Comparison of ENCODE assay signal across 14 cellular contexts in genomic region chr14:66476964-66477363, GRCh38. TPM values are rescaled to one million over a fixed set of nuclear protein-coding genes. Genes with fewer than 3 reads are reported as not detected.
DNase-seq lines count a peak whose midpoint lies in the region; ATAC-seq and TF ChIP-seq lines count a peak whose summit lies in the region.
"Had no signal": no experiment of that assay in that cellular context is flagged by ENCODE, and none has a peak within 500 bp of the region (broad histone marks: within the 10 kb centered on the region; RNA-seq: fewer than 3 reads in every experiment).

No MANE protein-coding gene starts in this region.

- no peaks in the 10 kb centered on the region for H3K27me3 ChIP-seq in esophagus squamous epithelium

- H3K4me3 ChIP-seq in esophagus squamous epithelium, result no peak overlapping the region
- H3K4me3 ChIP-seq: prostate gland had no signal

- H3K36me3 ChIP-seq in esophagus squamous epithelium, result no peaks in the 10 kb centered on the region
- H3K36me3 ChIP-seq: prostate gland had no signal

- H3K9me3 ChIP-seq in esophagus squamous epithelium, result no peaks in the 10 kb centered on the region
- H3K9me3 ChIP-seq: prostate gland had no signal

- H3K27ac ChIP-seq in esophagus squamous epithelium, result no peak overlapping the region
- H3K27ac ChIP-seq: prostate gland had no signal

- 11 to 14% methylated on average over 1 of the region's 1 CpG for WGBS in esophagus squamous epithelium, 2 donors

- TF ChIP-seq CTCF in esophagus squamous epithelium (IDR thresholded peaks at IDR 0.05), result no peak

- in situ Hi-C loops in G401 (cut with HindIII; ENCODE audit: low sequenced_read_pairs), result no loop called here

- TF ChIP-seq POLR2A in esophagus squamous epithelium (IDR thresholded peaks at IDR 0.05), result no peak

- intact Hi-C loops in esophagus squamous epithelium (cut with DNase I), result no loop called here

- ATAC-seq in GM18517 (IDR thresholded peaks at IDR 0.05; ENCODE audit: unreplicated experiment) (no peak), GM21515 (IDR thresholded peaks at IDR 0.05; ENCODE audit: unreplicated experiment) (no peak)
- ATAC-seq: stimulated activated naive CD8-positive, alpha-beta T cell treated with anti-CD3 and anti-CD28 coated beads, Interleukin-15, amount 100 ng/mL, for 72 hours had no signal

- DNase-seq in G401 (ENCODE audit: low spot score) (peak; percentile 19), NCI-H446 treated with DMSO at 0.1 percent for 48 hours (lab: John Stamatoyannopoulos, UW) (peak; percentile 55), cerebellar cortex (ENCODE audit: low spot score) (peak; percentile 2), myocyte (ENCODE audit: low read depth) (peak; percentile 19), NCI-H1092 treated with DMSO at 0.1 percent for 48 hours (lab: John Stamatoyannopoulos, UW) (no peak), esophagus squamous epithelium (lab: John Stamatoyannopoulos, UW) (no peak)
- DNase-seq: activated CD8-positive, alpha-beta memory T cell treated with anti-CD3 and anti-CD28 coated beads, Interleukin-2, amount 50 U/mL, for 48 hours; CD4-positive, alpha-beta memory T cell; Right ventricle myocardium superior; stimulated activated naive CD8-positive, alpha-beta T cell treated with anti-CD3 and anti-CD28 coated beads, Interleukin-15, amount 100 ng/mL, for 72 hours had no signal

- H3K4me1 ChIP-seq in esophagus squamous epithelium, result no peaks in the 10 kb centered on the region
- H3K4me1 ChIP-seq: prostate gland had no signal

RNA-seq across cellular contexts. Expression of gene CCDC196, which starts 9.2 kb away (rescaled TPM):
- total RNA-seq in G401 (2014; rRNA removed; shearing (Covaris generic)), result not detected in 2 replicates
- total RNA-seq in myocyte (not detected in 2 replicates), esophagus squamous epithelium (not detected)
- polyA plus RNA-seq in myocyte (2012), result not detected
- total RNA-seq: CD4-positive, alpha-beta memory T cell; mucosa of gallbladder; Right ventricle myocardium superior had no signal
- polyA plus RNA-seq: CD4-positive, alpha-beta memory T cell had no signal

RNA-seq across cellular contexts. Expression of gene GPHN, which starts 31.0 kb away (rescaled TPM):
- total RNA-seq in G401 (2014; rRNA removed; shearing (Covaris generic)), result 19.8 and 47.4 TPM in 2 replicates
- total RNA-seq in myocyte (6.0 and 7.3 TPM in 2 replicates), esophagus squamous epithelium (10 to 100 TPM in 3 of 4 donors, 1 to 10 TPM in 1; 8.3 to 28.4 (median 12.8) TPM)
- polyA plus RNA-seq in myocyte (2012), result 5.2 TPM

Comparison
In these comparisons a context has a peak if more than half of its experiments do, and no peak if none do; other contexts are left out.
1. DNase-seq: peak in G401 (single experiment), NCI-H446 treated with DMSO at 0.1 percent for 48 hours (single experiment), cerebellar cortex (single experiment) and myocyte (single experiment); none in NCI-H1092 treated with DMSO at 0.1 percent for 48 hours (single experiment) and esophagus squamous epithelium (single experiment).